ENCODE assay signal across 23 cellular contexts in the genomic region with DNA sequence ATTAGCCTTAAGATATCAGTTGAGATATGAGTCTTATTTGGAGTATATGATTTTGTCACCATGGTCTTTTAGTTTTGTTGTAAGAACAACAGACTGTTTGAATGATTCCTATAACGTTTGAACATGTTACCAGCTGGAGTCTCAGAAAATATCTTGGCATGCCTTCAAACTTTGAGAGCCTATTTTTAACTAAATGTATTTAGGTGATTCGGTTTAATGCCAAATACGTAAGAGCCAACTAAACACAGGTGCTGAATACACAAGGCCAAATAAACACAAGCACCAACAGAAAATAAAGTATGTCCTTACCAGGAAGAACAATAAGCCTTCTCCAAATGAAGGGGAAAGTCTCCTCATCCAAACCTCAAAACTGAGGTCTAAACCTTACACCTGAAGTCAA.
"Had no signal": no experiment of that assay in that cellular context is flagged by ENCODE, and none has a peak within 500 bp of the region (broad histone marks: within the 10 kb centered on the region; RNA-seq: fewer than 3 reads in every experiment).

No MANE protein-coding gene starts in this region.

- FAIRE-seq: bronchial epithelial cell, K562 had no signal

- DNase-seq: activated B cell treated with CpG ODN at 0.5 μM for 24 hours; activated CD4-positive, alpha-beta T cell treated with anti-CD3 and anti-CD28 coated beads for 1 hour; activated CD4-positive, alpha-beta T cell treated with anti-CD3 and anti-CD28 coated beads, Interleukin-2, amount 10 ng/mL, durations not matched to agents 24 days and 14 days; activated CD4-positive, alpha-beta T cell treated with anti-CD3 and anti-CD28 coated beads, Interleukin-2, amount 50 U/mL, for 48 hours; activated CD8-positive, alpha-beta memory T cell treated with anti-CD3 and anti-CD28 coated beads, Interleukin-2, amount 10 ng/mL, durations not matched to agents 7 days and 5 days; activated effector memory CD4-positive, alpha-beta T cell treated with Interleukin-2 at 50 U/mL for 16 hours; activated naive CD4-positive, alpha-beta T cell; activated T-cell treated with anti-CD3 and anti-CD28 coated beads, Interleukin-2, amount 50 U/mL, for 24 hours; amniotic stem cell; body of pancreas; central memory CD4-positive, alpha-beta T cell; Karpas-422; NCI-H1417 treated with DMSO at 0.1 percent for 48 hours; NCI-H1694; NCI-H2081 treated with DMSO at 0.1 percent for 48 hours; NCI-H446 treated with DMSO at 0.1 percent for 48 hours; NCI-H526; NCI-H774; NK-92 treated with Interleukin-12 subunit alpha and Interleukin-12 subunit beta, amount 100 ng/mL, for 24 hours; OCI-M1; RPMI8226 had no signal
